In the genomic region with DNA sequence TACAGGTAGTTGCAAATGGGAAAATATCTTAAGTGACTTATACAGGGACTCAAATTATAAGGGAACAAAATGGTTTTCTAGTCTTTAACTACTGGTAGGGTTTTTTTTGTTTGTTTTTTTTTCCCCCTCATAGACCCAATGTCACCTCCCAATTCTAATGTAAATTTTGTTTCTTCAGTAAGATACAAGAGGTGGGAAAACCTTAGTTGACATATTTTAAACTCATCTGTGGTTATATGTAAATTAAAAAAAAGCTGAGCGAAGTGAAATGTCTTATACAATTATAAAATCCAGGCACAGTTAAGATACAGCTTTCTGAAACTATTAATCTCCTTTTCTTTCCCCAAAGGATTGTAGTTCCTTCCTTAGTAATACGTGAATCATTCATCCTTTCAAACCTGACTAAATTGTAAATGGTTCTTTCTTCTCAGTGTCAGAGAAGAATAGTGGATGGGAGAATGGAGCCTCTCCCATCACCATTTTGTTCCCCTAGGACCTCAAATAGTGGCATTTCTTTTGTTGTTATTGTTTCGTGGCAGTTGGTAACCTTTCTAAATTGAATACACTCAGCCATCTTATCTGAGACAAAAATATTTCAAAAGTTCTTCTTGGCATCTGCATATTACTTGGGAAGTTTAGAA, we compare ENCODE assay signal across 29 cellular contexts. TPM values are rescaled to one million over a fixed set of nuclear protein-coding genes. Genes with fewer than 3 reads are reported as not detected.
"Had no signal": no experiment of that assay in that cellular context is flagged by ENCODE, and none has a peak within 500 bp of the region (broad histone marks: within the 10 kb centered on the region; RNA-seq: fewer than 3 reads in every experiment).

No MANE protein-coding gene starts in this region.

- DNase-seq: activated CD4-positive, alpha-beta T cell treated with anti-CD3 and anti-CD28 coated beads for 1 hour; activated CD4-positive, alpha-beta T cell treated with anti-CD3 and anti-CD28 coated beads, Interleukin-2, amount 50 U/mL, for 4 hours; activated CD8-positive, alpha-beta memory T cell treated with anti-CD3 and anti-CD28 coated beads, Interleukin-2, amount 50 U/mL, for 48 hours; activated naive CD4-positive, alpha-beta T cell treated with anti-CD3 and anti-CD28 coated beads for 36 hours; activated naive CD8-positive, alpha-beta T cell treated with anti-CD3 and anti-CD28 coated beads, Interleukin-2, amount 10 ng/mL, durations not matched to agents 7 days and 5 days; activated T-cell treated with anti-CD3 and anti-CD28 coated beads, Interleukin-2, amount 50 U/mL, for 4 hours; brain microvascular endothelial cell; caudate nucleus; dermis blood vessel endothelial cell; effector memory CD4-positive, alpha-beta T cell; head of caudate nucleus; hypothalamus; left ventricle myocardium inferior; mammary epithelial cell; midbrain; nucleus accumbens; posterior cingulate gyrus; small intestine; stimulated activated CD4-positive, alpha-beta T cell treated with anti-CD3 and anti-CD28 coated beads, Interleukin-2, amount 100 ng/mL, for 24 hours; stomach; T-helper 1 cell; transverse colon; uterus; WERI-Rb-1 had no signal

- H3K9me3 ChIP-seq: esophagus muscularis mucosa, gastroesophageal sphincter, left ventricle myocardium inferior, stomach, transverse colon, uterus had no signal

- H3K36me3 ChIP-seq: brain microvascular endothelial cell, transverse colon, uterus, WERI-Rb-1 had no signal

- ATAC-seq: activated T-cell treated with anti-CD3 and anti-CD28 coated beads, Interleukin-2, amount 50 U/mL, for 4 hours; gastroesophageal sphincter; natural killer cell treated with Interleukin-12 subunit alpha and Interleukin-12 subunit beta and Interleukin-15 and Interleukin-18, amount 100 ng/mL, for 72 hours; sciatic nerve; stimulated activated memory B cell treated with anti-CD40 and anti-IgM and Interleukin-4, amounts not matched to agents 10 μg/mL and 1 μg/mL and 100 μg/mL, for 72 hours had no signal

- FAIRE-seq: small intestine had no signal

- H3K9me3 Mint-ChIP-seq: activated naive CD4-positive, alpha-beta T cell treated with anti-CD3 and anti-CD28 coated beads for 36 hours; activated T-cell treated with anti-CD3 and anti-CD28 coated beads, Interleukin-2, amount 50 U/mL, for 4 hours; natural killer cell treated with Interleukin-12 subunit alpha and Interleukin-12 subunit beta and Interleukin-15 and Interleukin-18, amount 100 ng/mL, for 72 hours; stimulated activated memory B cell treated with anti-CD40 and anti-IgM and Interleukin-4, amounts not matched to agents 10 μg/mL and 1 μg/mL and 100 μg/mL, for 72 hours had no signal

- H3K27ac ChIP-seq: stomach, uterus, WERI-Rb-1 had no signal

- H3K4me3 ChIP-seq: esophagus muscularis mucosa, gastroesophageal sphincter, left ventricle myocardium inferior, stomach, transverse colon, uterus had no signal

- H3K4me1 ChIP-seq: transverse colon, uterus had no signal

- H3K27me3 ChIP-seq: brain microvascular endothelial cell, esophagus muscularis mucosa, gastroesophageal sphincter, stomach, transverse colon, uterus had no signal

- H3K4me1 Mint-ChIP-seq: stimulated activated memory B cell treated with anti-CD40 and anti-IgM and Interleukin-4, amounts not matched to agents 10 μg/mL and 1 μg/mL and 100 μg/mL, for 72 hours had no signal

- H3K27ac Mint-ChIP-seq: activated naive CD4-positive, alpha-beta T cell treated with anti-CD3 and anti-CD28 coated beads for 36 hours; activated naive CD8-positive, alpha-beta T cell treated with anti-CD3 and anti-CD28 coated beads, Interleukin-2, amount 10 ng/mL, durations not matched to agents 7 days and 5 days; natural killer cell treated with Interleukin-12 subunit alpha and Interleukin-12 subunit beta and Interleukin-15 and Interleukin-18, amount 100 ng/mL, for 72 hours; stimulated activated memory B cell treated with anti-CD40 and anti-IgM and Interleukin-4, amounts not matched to agents 10 μg/mL and 1 μg/mL and 100 μg/mL, for 72 hours had no signal

- H3K4me3 Mint-ChIP-seq: activated naive CD4-positive, alpha-beta T cell treated with anti-CD3 and anti-CD28 coated beads for 36 hours; activated naive CD8-positive, alpha-beta T cell treated with anti-CD3 and anti-CD28 coated beads, Interleukin-2, amount 10 ng/mL, durations not matched to agents 7 days and 5 days; activated T-cell treated with anti-CD3 and anti-CD28 coated beads, Interleukin-2, amount 50 U/mL, for 4 hours; natural killer cell treated with Interleukin-12 subunit alpha and Interleukin-12 subunit beta and Interleukin-15 and Interleukin-18, amount 100 ng/mL, for 72 hours; stimulated activated memory B cell treated with anti-CD40 and anti-IgM and Interleukin-4, amounts not matched to agents 10 μg/mL and 1 μg/mL and 100 μg/mL, for 72 hours had no signal

- H3K27me3 Mint-ChIP-seq: activated naive CD8-positive, alpha-beta T cell treated with anti-CD3 and anti-CD28 coated beads, Interleukin-2, amount 10 ng/mL, durations not matched to agents 7 days and 5 days; natural killer cell treated with Interleukin-12 subunit alpha and Interleukin-12 subunit beta and Interleukin-15 and Interleukin-18, amount 100 ng/mL, for 72 hours; stimulated activated memory B cell treated with anti-CD40 and anti-IgM and Interleukin-4, amounts not matched to agents 10 μg/mL and 1 μg/mL and 100 μg/mL, for 72 hours had no signal

RNA-seq across cellular contexts. Expression of a gene that starts 25.2 kb away (rescaled TPM):
- total RNA-seq: dermis blood vessel endothelial cell had no signal
